ENCODE assay signal across 1 cellular context in genomic region chr6:27209659-27210269, GRCh38.
TF ChIP-seq lines count a peak whose summit lies in the region.

No MANE protein-coding gene starts in this region.

TF ChIP-seq in K562, 482 proteins besides CTCF, POLR2A, EP300 and RAD21 (continued from another document and continues in another):
- TF ChIP-seq ZBTB40 (IDR thresholded peaks at IDR 0.05) (peak; percentile 44; the same call in 1 of the 2 replicates), ZBTB40 (CRISPR knock-in tag; IDR thresholded peaks at IDR 0.05) (no peak), GATA2 (CRISPR knock-in tag; IDR thresholded peaks at IDR 0.05) (no peak), E4F1 (CRISPR knock-in tag; IDR thresholded peaks at IDR 0.05; ENCODE audit: borderline replicate concordance) (no peak), ZNF444 (CRISPR knock-in tag; IDR thresholded peaks at IDR 0.05) (no peak), IRF2 (CRISPR knock-in tag; IDR thresholded peaks at IDR 0.05) (no peak), TAF1 (IDR thresholded peaks at IDR 0.05; ENCODE audit: control insufficient read depth, extremely low read depth, insufficient read depth, low read length, severe bottlenecking) (no peak), NR2F6 (CRISPR knock-in tag; IDR thresholded peaks at IDR 0.05) (no peak), ZNF134 (CRISPR knock-in tag; conservative IDR thresholded peaks at IDR 0.05) (no peak), ZBTB12 (CRISPR knock-in tag; IDR thresholded peaks at IDR 0.05) (no peak), GATAD2A (IDR thresholded peaks at IDR 0.05) (no peak), STAT6 (CRISPR knock-in tag; IDR thresholded peaks at IDR 0.05) (no peak), RBM22 (IDR thresholded peaks at IDR 0.05; ENCODE audit: low read depth, low read length, poor library complexity, severe bottlenecking) (no peak), PRPF4 (IDR thresholded peaks at IDR 0.05; ENCODE audit: insufficient read depth, low read depth, low read length, poor library complexity, severe bottlenecking) (no peak), PCBP2 (IDR thresholded peaks at IDR 0.05; ENCODE audit: low read depth, low read length, poor library complexity, severe bottlenecking) (no peak), CEBPB (tag; IDR thresholded peaks at IDR 0.05) (no peak), HES1 (IDR thresholded peaks at IDR 0.05; ENCODE audit: low read depth) (0 out of 2 replicates have a peak, but pooled peaks have one; percentile 10), IFI16 (CRISPR knock-in tag; IDR thresholded peaks at IDR 0.05) (no peak), MBD1 (CRISPR knock-in tag; IDR thresholded peaks at IDR 0.05) (0 out of 2 replicates have a peak, but pooled peaks have one; percentile 77), ZNF592 (IDR thresholded peaks at IDR 0.05) (peak; percentile 52; the same call in 1 of the 2 replicates), PYGO2 (tag; IDR thresholded peaks at IDR 0.05) (0 out of 2 replicates have a peak, but pooled peaks have one; percentile 31), ZNF124 (CRISPR knock-in tag; IDR thresholded peaks at IDR 0.05) (no peak), COPS2 (conservative IDR thresholded peaks at IDR 0.05) (no peak), ZC3H8 (IDR thresholded peaks at IDR 0.05) (no peak), HNRNPH1 (optimal IDR thresholded peaks at IDR 0.05; ENCODE audit: low read depth, low read length) (no peak), SOX6 (IDR thresholded peaks at IDR 0.05) (peak; percentile 19; the same call in 1 of the 2 replicates), NR4A1 (CRISPR knock-in tag; IDR thresholded peaks at IDR 0.05) (no peak), NR4A1 (tag; IDR thresholded peaks at IDR 0.05) (no peak), ADNP (tag; IDR thresholded peaks at IDR 0.05) (peak; percentile 93), TEAD1 (CRISPR knock-in tag; IDR thresholded peaks at IDR 0.05) (no peak), ZEB2 (IDR thresholded peaks at IDR 0.05) (no peak), HNRNPLL (IDR thresholded peaks at IDR 0.05; ENCODE audit: low read depth, low read length, poor library complexity, severe bottlenecking) (no peak), SIX5 (IDR thresholded peaks at IDR 0.05; ENCODE audit: borderline replicate concordance in 1 of 2, insufficient read depth in 1 of 2, low read depth in 1 of 2, low read length in 2 of 2) (no peak), NFYB (IDR thresholded peaks at IDR 0.05; ENCODE audit: extremely low read depth, insufficient read length) (no peak), ETV6 (IDR thresholded peaks at IDR 0.05; ENCODE audit: borderline replicate concordance in 1 of 2, low read depth in 2 of 2, low read length in 1 of 2) (no peak), ETV6 (CRISPR knock-in tag; IDR thresholded peaks at IDR 0.05; ENCODE audit: borderline replicate concordance) (no peak), MAFG (tag; conservative IDR thresholded peaks at IDR 0.05) (no peak), HMG20B (CRISPR knock-in tag; IDR thresholded peaks at IDR 0.05) (no peak), SRSF3 (IDR thresholded peaks at IDR 0.05; ENCODE audit: insufficient read depth, low read length) (no peak), YY1 (IDR thresholded peaks at IDR 0.05; ENCODE audit: borderline replicate concordance in 1 of 3, control insufficient read depth in 1 of 3, extremely low read depth in 1 of 3, insufficient read depth in 3 of 3, insufficient read length in 1 of 3, insufficient replicate concordance in 2 of 3, low read depth in 1 of 3, low read length in 2 of 3) (peak in 1 of 3 experiments; percentile 22), PHB (CRISPR knock-in tag; IDR thresholded peaks at IDR 0.05) (no peak), MTA2 (IDR thresholded peaks at IDR 0.05; ENCODE audit: low read depth) (no peak)
